Comparison of ENCODE assay signal across 8 cellular contexts in the genomic region with DNA sequence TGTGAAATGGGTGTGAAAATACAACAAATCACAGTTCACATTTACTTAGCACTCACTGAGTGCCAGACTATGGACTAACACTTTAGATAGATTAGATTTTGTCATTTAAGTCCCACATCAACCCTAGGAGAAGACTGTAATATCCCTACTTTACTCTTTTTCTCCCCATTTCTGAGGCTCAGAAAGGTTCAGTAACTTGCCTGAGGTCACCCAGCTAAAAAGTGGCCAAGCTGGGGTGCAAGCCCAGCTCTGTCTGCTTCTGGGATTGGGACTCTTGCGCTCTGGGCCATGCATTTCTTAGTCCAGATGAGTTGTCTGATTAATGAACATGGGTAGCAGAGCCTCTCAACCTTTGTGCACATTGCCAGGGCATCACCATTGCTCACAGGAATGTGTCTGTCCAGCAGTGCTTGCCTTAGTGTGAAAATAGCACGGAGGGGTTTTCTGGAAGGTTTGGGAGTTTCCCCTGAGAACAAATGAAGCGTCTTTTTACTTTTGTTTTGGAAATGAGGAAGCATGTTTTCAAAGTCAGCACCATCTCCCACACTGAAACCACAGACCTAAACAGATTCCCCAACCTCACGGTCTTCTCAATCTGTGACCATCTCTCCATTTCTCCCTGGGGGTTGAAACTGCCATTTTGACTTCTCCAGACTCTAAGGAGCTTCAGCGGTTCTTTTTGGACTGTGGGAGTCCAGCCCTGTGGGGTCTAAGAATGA. TPM values are rescaled to one million over a fixed set of nuclear protein-coding genes. Genes with fewer than 3 reads are reported as not detected.
DNase-seq lines count a peak whose midpoint lies in the region; ATAC-seq and TF ChIP-seq lines count a peak whose summit lies in the region.

No MANE protein-coding gene starts in this region.

- H3K4me3 Mint-ChIP-seq in endodermal cell = no peak overlapping the region

- H3K4me3 ChIP-seq in HUES6 (ENCODE audit: low read depth, low read length) (no peak overlapping the region), endodermal cell (ENCODE audit: low read length) (no peak overlapping the region), spleen (no peak overlapping the region)

- no peak overlapping the region for H3K9ac ChIP-seq in HUES6 (ENCODE audit: low read length)
- H3K9ac ChIP-seq in endodermal cell (ENCODE audit: extremely low read depth, low read length, poor library complexity, severe bottlenecking) = no peak overlapping the region

- H3K9me3 ChIP-seq in HUES6 (ENCODE audit: control insufficient read depth, insufficient read depth, low read depth, low read length) (no peaks in the 10 kb centered on the region), endodermal cell (ENCODE audit: control insufficient read depth, low read length) (no peaks in the 10 kb centered on the region), spleen (no peaks in the 10 kb centered on the region)

- DNase-seq in CD1c-positive myeloid dendritic cell (ENCODE audit: extremely low spot score) (peak; percentile 87), endodermal cell (no peak), spleen (no peak), AG20443 (ENCODE audit: low spot score) (no peak), ureter (ENCODE audit: low spot score) (no peak), left lobe of liver (ENCODE audit: low spot score) (no peak)

- H3K9me3 Mint-ChIP-seq in endodermal cell = no peaks in the 10 kb centered on the region

- H3K27me3 ChIP-seq in HUES6 (ENCODE audit: control insufficient read depth, insufficient read depth, low read length) (no peaks in the 10 kb centered on the region), endodermal cell (ENCODE audit: control insufficient read depth, insufficient read depth, low read length, poor library complexity, severe bottlenecking) (no peaks in the 10 kb centered on the region), spleen (replicated peaks in 1 of 7) (no peaks in the 10 kb centered on the region)

- ATAC-seq in GM21360 (IDR thresholded peaks at IDR 0.05; ENCODE audit: unreplicated experiment) = peak; percentile 71
- ATAC-seq in left lobe of liver = no peak

- peaks cover 47% of the 10 kb centered on the region for H3K4me1 Mint-ChIP-seq in endodermal cell

- peaks cover 35% of the 10 kb centered on the region for H3K4me1 ChIP-seq in HUES6 (ENCODE audit: control insufficient read depth, insufficient read depth, low read length)
- H3K4me1 ChIP-seq in endodermal cell (ENCODE audit: control insufficient read depth, insufficient read depth, low read length) = peaks cover 35% of the 10 kb centered on the region
- H3K4me1 ChIP-seq in spleen = peaks cover 6 to 53% (median 25%) of the 10 kb centered on the region in 6 donors

- peak overlapping the region; percentile 63; the same call in 1 of the 2 replicates for H3K27ac ChIP-seq in HUES6 (ENCODE audit: low read depth, low read length)
- H3K27ac ChIP-seq in endodermal cell (ENCODE audit: low read depth, low read length) = peak overlapping the region; percentile 30
- H3K27ac ChIP-seq in spleen = peak overlapping the region in 7 of 8 donors; percentile 39 to 74 (median 52)

- peak overlapping the region; percentile 8 for H3K27ac Mint-ChIP-seq in endodermal cell

- H3K36me3 ChIP-seq in HUES6 (ENCODE audit: control insufficient read depth, insufficient read depth, low read length) = peaks cover 11% of the 10 kb centered on the region; the same call in 1 of the 2 replicates
- peaks cover 45% of the 10 kb centered on the region for H3K36me3 ChIP-seq in endodermal cell (ENCODE audit: control insufficient read depth, insufficient read depth, low read length)
- H3K36me3 ChIP-seq in spleen = no peaks in the 10 kb centered on the region

- no peaks in the 10 kb centered on the region for H3K27me3 Mint-ChIP-seq in endodermal cell (ENCODE audit: insufficient read depth)

- WGBS in endodermal cell (ENCODE audit: insufficient coverage in 1 of 2, insufficient read length in 1 of 2), 2 experiments = 87 to 95% methylated on average over 4 to 5 of the region's 5 CpGs
- 30 to 49% (median 38%) methylated on average over 5 of the region's 5 CpGs for WGBS in spleen, 5 donors

- intact Hi-C loops in spleen (cut with DNase I; ENCODE audit: low total_unique reads) = no loop called here

- TF ChIP-seq CTCF in endodermal cell (conservative IDR thresholded peaks at IDR 0.05) (no peak), spleen (IDR thresholded peaks at IDR 0.05 in 8 of 11, conservative IDR thresholded peaks at IDR 0.05 in 3 of 11) (no peak)

- TF ChIP-seq POLR2A in spleen (IDR thresholded peaks at IDR 0.05) = no peak

- H3K36me3 Mint-ChIP-seq in endodermal cell (ENCODE audit: low read depth) = peaks cover 38% of the 10 kb centered on the region

RNA-seq across cellular contexts. Expression of a gene that starts 31.9 kb away (rescaled TPM):
- total RNA-seq in endodermal cell (10 to 100 TPM; 69.7 to 92.4 TPM), spleen (10 to 100 TPM; 18.7 to 49.9 (median 33.2) TPM), ureter (55.8 TPM), left lobe of liver (7.7 TPM)
- polyA plus RNA-seq in endodermal cell (2013, experiment 1 of 2) = 79.4 TPM
- polyA plus RNA-seq in endodermal cell (2013, experiment 2 of 2) = 80.4 TPM
- 1 to 10 TPM; 3.1 to 5.7 (median 3.4) TPM for polyA plus RNA-seq in spleen
